ENCODE assay signal across 1 cellular context in the genomic region with DNA sequence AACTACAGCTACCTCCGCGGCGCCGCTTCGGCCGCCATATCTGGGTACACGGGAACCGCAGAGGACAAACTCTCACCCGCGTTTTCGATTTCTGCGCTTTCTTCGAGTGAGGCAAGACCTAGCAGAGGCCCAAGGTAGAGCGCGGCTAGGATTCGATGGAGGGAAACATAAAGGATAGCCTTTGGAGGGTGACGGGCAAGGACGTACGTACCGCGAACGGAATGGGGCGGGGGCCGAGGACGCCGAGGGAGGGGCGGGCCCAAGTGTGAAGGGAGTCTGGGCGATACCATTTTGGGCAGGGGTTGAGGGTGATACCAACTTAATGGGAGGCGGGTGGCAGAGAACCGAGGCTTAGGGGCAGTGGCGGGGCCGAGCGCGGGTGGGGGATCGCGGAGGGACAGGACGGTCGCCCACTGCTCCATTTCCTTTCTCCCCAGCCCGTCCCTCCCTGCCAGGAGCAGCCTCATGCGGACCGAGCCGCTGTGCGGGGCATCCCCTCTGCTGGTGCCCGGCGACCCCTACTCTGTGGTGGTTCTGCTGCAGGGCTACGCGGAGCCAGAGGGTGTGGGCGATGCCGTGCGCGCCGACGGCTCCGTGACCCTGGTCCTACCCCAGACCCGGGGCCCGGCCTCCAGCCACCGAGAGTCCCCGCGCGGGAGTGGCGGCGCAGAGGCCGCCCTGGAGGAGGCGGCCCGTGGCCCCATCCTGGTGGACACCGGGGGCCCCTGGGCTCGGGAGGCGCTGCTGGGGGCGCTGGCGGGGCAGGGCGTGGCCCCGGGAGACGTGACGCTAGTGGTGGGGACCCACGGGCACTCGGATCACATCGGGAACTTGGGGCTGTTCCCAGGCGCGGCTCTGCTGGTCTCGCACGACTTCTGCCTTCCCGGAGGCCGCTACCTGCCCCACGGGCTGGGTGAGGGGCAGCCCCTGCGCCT.
TF ChIP-seq lines count a peak whose summit lies in the region.

A gene with protein sequence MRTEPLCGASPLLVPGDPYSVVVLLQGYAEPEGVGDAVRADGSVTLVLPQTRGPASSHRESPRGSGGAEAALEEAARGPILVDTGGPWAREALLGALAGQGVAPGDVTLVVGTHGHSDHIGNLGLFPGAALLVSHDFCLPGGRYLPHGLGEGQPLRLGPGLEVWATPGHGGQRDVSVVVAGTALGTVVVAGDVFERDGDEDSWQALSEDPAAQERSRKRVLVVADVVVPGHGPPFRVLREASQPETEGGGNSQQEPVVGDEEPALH (plus strand): TSS at position 37 of the 935 bp plus-strand sequence. CDS start 429 bp downstream, at position 466.

TF ChIP-seq in HEK293, 187 proteins besides CTCF, POLR2A, EP300 and RAD21 (continued from another document and continues in another):
- TF ChIP-seq ZNF114 (tag by site-specific recombination; IDR thresholded peaks at IDR 0.05) (no peak), ZBTB17 (tag by site-specific recombination; IDR thresholded peaks at IDR 0.05) (peak; percentile 90), ZSCAN30 (tag by site-specific recombination; IDR thresholded peaks at IDR 0.05) (peak; percentile 83; the same call in 1 of the 2 replicates), ZNF16 (tag by site-specific recombination; IDR thresholded peaks at IDR 0.05; ENCODE audit: low read depth) (no peak), ZNF335 (tag by site-specific recombination; conservative IDR thresholded peaks at IDR 0.05) (peak; percentile 87), ZFP3 (tag by site-specific recombination; IDR thresholded peaks at IDR 0.05; ENCODE audit: low read depth) (no peak), ZNF341 (tag by site-specific recombination; IDR thresholded peaks at IDR 0.05; ENCODE audit: low read depth) (peak; percentile 49; the same call in 1 of the 2 replicates), GFI1B (tag by site-specific recombination; IDR thresholded peaks at IDR 0.05) (no peak), ZNF324 (tag by site-specific recombination; IDR thresholded peaks at IDR 0.05) (peak; percentile 81; the same call in 1 of the 2 replicates), ZSCAN23 (tag by site-specific recombination; IDR thresholded peaks at IDR 0.05) (no peak), KLF10 (tag by site-specific recombination; IDR thresholded peaks at IDR 0.05) (no peak), ZNF658 (tag by site-specific recombination; IDR thresholded peaks at IDR 0.05) (no peak), ZNF510 (tag by site-specific recombination; IDR thresholded peaks at IDR 0.05; ENCODE audit: insufficient replicate concordance) (no peak), MYNN (tag by site-specific recombination; IDR thresholded peaks at IDR 0.05; ENCODE audit: borderline replicate concordance) (no peak; the same call in 1 of the 2 replicates), ZNF426 (tag by site-specific recombination; IDR thresholded peaks at IDR 0.05) (no peak), SP3 (tag by site-specific recombination; IDR thresholded peaks at IDR 0.05) (peak; percentile 77), ZNF76 (tag by site-specific recombination; IDR thresholded peaks at IDR 0.05; ENCODE audit: borderline replicate concordance, low read depth) (peak; percentile 23; the same call in 1 of the 2 replicates), ZNF214 (tag by site-specific recombination; IDR thresholded peaks at IDR 0.05; ENCODE audit: borderline replicate concordance) (no peak), ZNF544 (tag by site-specific recombination; IDR thresholded peaks at IDR 0.05) (no peak), ZNF239 (tag by site-specific recombination; IDR thresholded peaks at IDR 0.05) (peak; percentile 14; the same call in 1 of the 2 replicates), KLF8 (tag by site-specific recombination; IDR thresholded peaks at IDR 0.05) (peak; percentile 93), ZNF548 (tag by site-specific recombination; IDR thresholded peaks at IDR 0.05) (no peak), OSR2 (tag by site-specific recombination; IDR thresholded peaks at IDR 0.05) (no peak), ZNF501 (tag by site-specific recombination; IDR thresholded peaks at IDR 0.05) (peak; percentile 98), ZNF19 (tag by site-specific recombination; IDR thresholded peaks at IDR 0.05; ENCODE audit: low read depth) (no peak), KLF9 (tag by site-specific recombination; IDR thresholded peaks at IDR 0.05; ENCODE audit: low read depth) (peak; percentile 85), ZNF473 (tag by site-specific recombination; IDR thresholded peaks at IDR 0.05) (no peak), ZNF24 (tag by site-specific recombination; IDR thresholded peaks at IDR 0.05) (peak; percentile 59; the same call in 1 of the 2 replicates), ZNF121 (tag by site-specific recombination; IDR thresholded peaks at IDR 0.05) (0 out of 2 replicates have a peak, but pooled peaks have one; percentile 11), ZNF768 (tag by site-specific recombination; IDR thresholded peaks at IDR 0.05) (no peak), GLI4 (tag by site-specific recombination; IDR thresholded peaks at IDR 0.05) (peak; percentile 89), ZNF175 (tag by site-specific recombination; IDR thresholded peaks at IDR 0.05) (no peak), ZNF174 (tag by site-specific recombination; IDR thresholded peaks at IDR 0.05) (no peak), ZBTB7A (tag by site-specific recombination; IDR thresholded peaks at IDR 0.05; ENCODE audit: low read depth) (peak; percentile 90), ZNF211 (tag by site-specific recombination; IDR thresholded peaks at IDR 0.05; ENCODE audit: low read depth) (no peak), ZXDB (tag by site-specific recombination; IDR thresholded peaks at IDR 0.05) (peak; percentile 79), SCRT1 (tag by site-specific recombination; IDR thresholded peaks at IDR 0.05; ENCODE audit: borderline replicate concordance) (no peak), ZFHX2 (tag by site-specific recombination; conservative IDR thresholded peaks at IDR 0.05) (peak; percentile 86), ZNF585B (tag by site-specific recombination; IDR thresholded peaks at IDR 0.05) (no peak)
- TF ChIP-seq, protein P1, sequence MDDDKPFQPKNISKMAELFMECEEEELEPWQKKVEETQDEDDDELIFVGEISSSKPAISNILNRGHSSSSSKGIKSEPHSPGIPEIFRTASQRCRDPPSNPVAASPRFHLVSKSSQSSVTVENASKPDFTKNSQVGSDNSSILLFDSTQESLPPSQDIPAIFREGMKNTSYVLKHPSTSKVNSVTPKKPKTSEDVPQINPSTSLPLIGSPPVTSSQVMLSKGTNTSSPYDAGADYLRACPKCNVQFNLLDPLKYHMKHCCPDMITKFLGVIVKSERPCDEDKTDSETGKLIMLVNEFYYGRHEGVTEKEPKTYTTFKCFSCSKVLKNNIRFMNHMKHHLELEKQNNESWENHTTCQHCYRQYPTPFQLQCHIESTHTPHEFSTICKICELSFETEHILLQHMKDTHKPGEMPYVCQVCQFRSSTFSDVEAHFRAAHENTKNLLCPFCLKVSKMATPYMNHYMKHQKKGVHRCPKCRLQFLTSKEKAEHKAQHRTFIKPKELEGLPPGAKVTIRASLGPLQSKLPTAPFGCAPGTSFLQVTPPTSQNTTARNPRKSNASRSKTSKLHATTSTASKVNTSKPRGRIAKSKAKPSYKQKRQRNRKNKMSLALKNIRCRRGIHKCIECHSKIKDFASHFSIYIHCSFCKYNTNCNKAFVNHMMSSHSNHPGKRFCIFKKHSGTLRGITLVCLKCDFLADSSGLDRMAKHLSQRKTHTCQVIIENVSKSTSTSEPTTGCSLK (tag by site-specific recombination; IDR thresholded peaks at IDR 0.05): no peak
- TF ChIP-seq, protein P2, sequence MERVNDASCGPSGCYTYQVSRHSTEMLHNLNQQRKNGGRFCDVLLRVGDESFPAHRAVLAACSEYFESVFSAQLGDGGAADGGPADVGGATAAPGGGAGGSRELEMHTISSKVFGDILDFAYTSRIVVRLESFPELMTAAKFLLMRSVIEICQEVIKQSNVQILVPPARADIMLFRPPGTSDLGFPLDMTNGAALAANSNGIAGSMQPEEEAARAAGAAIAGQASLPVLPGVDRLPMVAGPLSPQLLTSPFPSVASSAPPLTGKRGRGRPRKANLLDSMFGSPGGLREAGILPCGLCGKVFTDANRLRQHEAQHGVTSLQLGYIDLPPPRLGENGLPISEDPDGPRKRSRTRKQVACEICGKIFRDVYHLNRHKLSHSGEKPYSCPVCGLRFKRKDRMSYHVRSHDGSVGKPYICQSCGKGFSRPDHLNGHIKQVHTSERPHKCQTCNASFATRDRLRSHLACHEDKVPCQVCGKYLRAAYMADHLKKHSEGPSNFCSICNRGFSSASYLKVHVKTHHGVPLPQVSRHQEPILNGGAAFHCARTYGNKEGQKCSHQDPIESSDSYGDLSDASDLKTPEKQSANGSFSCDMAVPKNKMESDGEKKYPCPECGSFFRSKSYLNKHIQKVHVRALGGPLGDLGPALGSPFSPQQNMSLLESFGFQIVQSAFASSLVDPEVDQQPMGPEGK (tag by site-specific recombination; IDR thresholded peaks at IDR 0.05): peak; percentile 98
- TF ChIP-seq, protein P3, sequence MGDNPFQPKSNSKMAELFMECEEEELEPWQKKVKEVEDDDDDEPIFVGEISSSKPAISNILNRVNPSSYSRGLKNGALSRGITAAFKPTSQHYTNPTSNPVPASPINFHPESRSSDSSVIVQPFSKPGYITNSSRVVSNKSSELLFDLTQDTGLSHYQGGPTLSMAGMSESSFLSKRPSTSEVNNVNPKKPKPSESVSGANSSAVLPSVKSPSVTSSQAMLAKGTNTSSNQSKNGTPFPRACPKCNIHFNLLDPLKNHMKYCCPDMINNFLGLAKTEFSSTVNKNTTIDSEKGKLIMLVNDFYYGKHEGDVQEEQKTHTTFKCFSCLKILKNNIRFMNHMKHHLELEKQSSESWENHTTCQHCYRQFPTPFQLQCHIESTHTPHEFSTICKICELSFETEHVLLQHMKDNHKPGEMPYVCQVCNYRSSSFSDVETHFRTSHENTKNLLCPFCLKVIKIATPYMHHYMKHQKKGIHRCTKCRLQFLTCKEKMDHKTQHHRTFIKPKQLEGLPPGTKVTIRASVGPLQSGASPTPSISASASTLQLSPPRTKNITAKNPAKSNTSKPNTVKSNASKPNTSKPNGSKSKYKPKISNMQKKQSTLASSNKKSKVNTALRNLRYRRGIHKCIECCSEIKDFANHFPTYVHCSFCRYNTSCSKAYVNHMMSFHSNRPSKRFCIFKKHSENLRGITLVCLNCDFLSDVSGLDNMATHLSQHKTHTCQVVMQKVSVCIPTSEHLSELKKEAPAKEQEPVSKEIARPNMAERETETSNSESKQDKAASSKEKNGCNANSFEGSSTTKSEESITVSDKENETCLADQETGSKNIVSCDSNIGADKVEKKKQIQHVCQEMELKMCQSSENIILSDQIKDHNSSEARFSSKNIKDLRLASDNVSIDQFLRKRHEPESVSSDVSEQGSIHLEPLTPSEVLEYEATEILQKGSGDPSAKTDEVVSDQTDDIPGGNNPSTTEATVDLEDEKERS (tag by site-specific recombination; IDR thresholded peaks at IDR 0.05): no peak
- TF ChIP-seq, protein P4, sequence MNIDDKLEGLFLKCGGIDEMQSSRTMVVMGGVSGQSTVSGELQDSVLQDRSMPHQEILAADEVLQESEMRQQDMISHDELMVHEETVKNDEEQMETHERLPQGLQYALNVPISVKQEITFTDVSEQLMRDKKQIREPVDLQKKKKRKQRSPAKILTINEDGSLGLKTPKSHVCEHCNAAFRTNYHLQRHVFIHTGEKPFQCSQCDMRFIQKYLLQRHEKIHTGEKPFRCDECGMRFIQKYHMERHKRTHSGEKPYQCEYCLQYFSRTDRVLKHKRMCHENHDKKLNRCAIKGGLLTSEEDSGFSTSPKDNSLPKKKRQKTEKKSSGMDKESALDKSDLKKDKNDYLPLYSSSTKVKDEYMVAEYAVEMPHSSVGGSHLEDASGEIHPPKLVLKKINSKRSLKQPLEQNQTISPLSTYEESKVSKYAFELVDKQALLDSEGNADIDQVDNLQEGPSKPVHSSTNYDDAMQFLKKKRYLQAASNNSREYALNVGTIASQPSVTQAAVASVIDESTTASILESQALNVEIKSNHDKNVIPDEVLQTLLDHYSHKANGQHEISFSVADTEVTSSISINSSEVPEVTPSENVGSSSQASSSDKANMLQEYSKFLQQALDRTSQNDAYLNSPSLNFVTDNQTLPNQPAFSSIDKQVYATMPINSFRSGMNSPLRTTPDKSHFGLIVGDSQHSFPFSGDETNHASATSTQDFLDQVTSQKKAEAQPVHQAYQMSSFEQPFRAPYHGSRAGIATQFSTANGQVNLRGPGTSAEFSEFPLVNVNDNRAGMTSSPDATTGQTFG (tag by site-specific recombination; IDR thresholded peaks at IDR 0.05; ENCODE audit: borderline replicate concordance): no peak
- TF ChIP-seq, protein P5, sequence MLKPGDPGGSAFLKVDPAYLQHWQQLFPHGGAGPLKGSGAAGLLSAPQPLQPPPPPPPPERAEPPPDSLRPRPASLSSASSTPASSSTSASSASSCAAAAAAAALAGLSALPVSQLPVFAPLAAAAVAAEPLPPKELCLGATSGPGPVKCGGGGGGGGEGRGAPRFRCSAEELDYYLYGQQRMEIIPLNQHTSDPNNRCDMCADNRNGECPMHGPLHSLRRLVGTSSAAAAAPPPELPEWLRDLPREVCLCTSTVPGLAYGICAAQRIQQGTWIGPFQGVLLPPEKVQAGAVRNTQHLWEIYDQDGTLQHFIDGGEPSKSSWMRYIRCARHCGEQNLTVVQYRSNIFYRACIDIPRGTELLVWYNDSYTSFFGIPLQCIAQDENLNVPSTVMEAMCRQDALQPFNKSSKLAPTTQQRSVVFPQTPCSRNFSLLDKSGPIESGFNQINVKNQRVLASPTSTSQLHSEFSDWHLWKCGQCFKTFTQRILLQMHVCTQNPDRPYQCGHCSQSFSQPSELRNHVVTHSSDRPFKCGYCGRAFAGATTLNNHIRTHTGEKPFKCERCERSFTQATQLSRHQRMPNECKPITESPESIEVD (tag by site-specific recombination; IDR thresholded peaks at IDR 0.05): no peak
- TF ChIP-seq, protein P6, sequence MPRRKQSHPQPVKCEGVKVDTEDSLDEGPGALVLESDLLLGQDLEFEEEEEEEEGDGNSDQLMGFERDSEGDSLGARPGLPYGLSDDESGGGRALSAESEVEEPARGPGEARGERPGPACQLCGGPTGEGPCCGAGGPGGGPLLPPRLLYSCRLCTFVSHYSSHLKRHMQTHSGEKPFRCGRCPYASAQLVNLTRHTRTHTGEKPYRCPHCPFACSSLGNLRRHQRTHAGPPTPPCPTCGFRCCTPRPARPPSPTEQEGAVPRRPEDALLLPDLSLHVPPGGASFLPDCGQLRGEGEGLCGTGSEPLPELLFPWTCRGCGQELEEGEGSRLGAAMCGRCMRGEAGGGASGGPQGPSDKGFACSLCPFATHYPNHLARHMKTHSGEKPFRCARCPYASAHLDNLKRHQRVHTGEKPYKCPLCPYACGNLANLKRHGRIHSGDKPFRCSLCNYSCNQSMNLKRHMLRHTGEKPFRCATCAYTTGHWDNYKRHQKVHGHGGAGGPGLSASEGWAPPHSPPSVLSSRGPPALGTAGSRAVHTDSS (tag by site-specific recombination; IDR thresholded peaks at IDR 0.05): no peak
- TF ChIP-seq, protein P7, sequence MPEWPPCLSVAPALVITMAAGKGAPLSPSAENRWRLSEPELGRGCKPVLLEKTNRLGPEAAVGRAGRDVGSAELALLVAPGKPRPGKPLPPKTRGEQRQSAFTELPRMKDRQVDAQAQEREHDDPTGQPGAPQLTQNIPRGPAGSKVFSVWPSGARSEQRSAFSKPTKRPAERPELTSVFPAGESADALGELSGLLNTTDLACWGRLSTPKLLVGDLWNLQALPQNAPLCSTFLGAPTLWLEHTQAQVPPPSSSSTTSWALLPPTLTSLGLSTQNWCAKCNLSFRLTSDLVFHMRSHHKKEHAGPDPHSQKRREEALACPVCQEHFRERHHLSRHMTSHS (tag by site-specific recombination; IDR thresholded peaks at IDR 0.05): no peak
- TF ChIP-seq, protein P8, sequence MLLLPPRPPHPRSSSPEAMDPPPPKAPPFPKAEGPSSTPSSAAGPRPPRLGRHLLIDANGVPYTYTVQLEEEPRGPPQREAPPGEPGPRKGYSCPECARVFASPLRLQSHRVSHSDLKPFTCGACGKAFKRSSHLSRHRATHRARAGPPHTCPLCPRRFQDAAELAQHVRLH (tag by site-specific recombination; IDR thresholded peaks at IDR 0.05): no peak; the same call in 1 of the 2 replicates
